14 cellular contexts compared by ENCODE assay signal in genomic region chr1:245583575-245584330, GRCh38.
DNase-seq lines count a peak whose midpoint lies in the region; ATAC-seq and TF ChIP-seq lines count a peak whose summit lies in the region.
"Had no signal": no experiment of that assay in that cellular context is flagged by ENCODE, and none has a peak within 500 bp of the region (broad histone marks: within the 10 kb centered on the region; RNA-seq: fewer than 3 reads in every experiment).

No MANE protein-coding gene starts in this region.

- H3K9me3 ChIP-seq in left ventricle myocardium inferior (replicated peaks), result no peaks in the 10 kb centered on the region
- no peaks in the 10 kb centered on the region for H3K9me3 ChIP-seq in psoas muscle

- peaks cover 6% of the 10 kb centered on the region; the same call in 1 of the 2 replicates for H3K4me1 Mint-ChIP-seq in WTC11
- peaks cover 5% of the 10 kb centered on the region for H3K4me1 Mint-ChIP-seq in endothelial cell (ENCODE audit: unreplicated experiment)
- H3K4me1 Mint-ChIP-seq: CD4-positive, alpha-beta memory T cell had no signal

- no peaks in the 10 kb centered on the region for H3K36me3 Mint-ChIP-seq in WTC11
- H3K36me3 Mint-ChIP-seq in endothelial cell (ENCODE audit: low read depth, unreplicated experiment), result no peaks in the 10 kb centered on the region
- H3K36me3 Mint-ChIP-seq: CD4-positive, alpha-beta memory T cell had no signal

- H3K9me3 Mint-ChIP-seq in WTC11, result no peaks in the 10 kb centered on the region
- no peaks in the 10 kb centered on the region for H3K9me3 Mint-ChIP-seq in endothelial cell (ENCODE audit: unreplicated experiment)

- POLR2A ChIA-PET in WTC11 (lab: Charles Lee), result no interaction called here

- H3K27me3 Mint-ChIP-seq in WTC11 (ENCODE audit: low read depth) (no peaks in the 10 kb centered on the region), endothelial cell (ENCODE audit: unreplicated experiment) (no peaks in the 10 kb centered on the region)
- H3K27me3 Mint-ChIP-seq: CD4-positive, alpha-beta memory T cell had no signal

- no peak overlapping the region for H3K27ac ChIP-seq in left ventricle myocardium inferior (replicated peaks)
- no peak overlapping the region for H3K27ac ChIP-seq in psoas muscle

- 67 to 73% (median 71%) methylated on average over 15 of the region's 15 CpGs for WGBS in psoas muscle, 3 donors

- H3K4me3 Mint-ChIP-seq in WTC11, result no peak overlapping the region
- H3K4me3 Mint-ChIP-seq in endothelial cell (ENCODE audit: unreplicated experiment), result no peak overlapping the region
- H3K4me3 Mint-ChIP-seq: CD4-positive, alpha-beta memory T cell had no signal

- H3K36me3 ChIP-seq in left ventricle myocardium inferior (no peaks in the 10 kb centered on the region), psoas muscle (ENCODE audit: insufficient read depth in 1 of 2, low read depth in 1 of 2) (no peaks in the 10 kb centered on the region)

- CTCF ChIA-PET in WTC11 (lab: Charles Lee), result no interaction called here

- no peak for DNase-seq in Right ventricle myocardium inferior (ENCODE audit: missing footprints)
- DNase-seq in left ventricle myocardium inferior, result no peak
- peak; percentile 59 for DNase-seq in RPMI7951 (ENCODE audit: low read depth)
- DNase-seq in glomerular visceral epithelial cell (ENCODE audit: extremely low spot score), result peak; percentile 66
- peak; percentile 88 for DNase-seq in renal cortical epithelial cell (ENCODE audit: low read depth)
- no peak for DNase-seq in psoas muscle
- DNase-seq in WTC11 (ENCODE audit: low spot score), result no peak
- no peak for DNase-seq in endothelial cell (ENCODE audit: low spot score)
- DNase-seq: activated CD4-positive, CD25-positive, alpha-beta regulatory T cell; CD4-positive, alpha-beta memory T cell; EL; MM.1S; NCI-H2227 treated with DMSO at 0.1 percent for 48 hours; T-helper 2 cell had no signal

- H3K4me3 ChIP-seq in left ventricle myocardium inferior (no peak overlapping the region), psoas muscle (no peak overlapping the region)

- ATAC-seq in Right ventricle myocardium inferior (peak; percentile 50), psoas muscle (no peak), WTC11 (no peak)

- TF ChIP-seq CTCF in left ventricle myocardium inferior (IDR thresholded peaks at IDR 0.05; ENCODE audit: borderline replicate concordance) (no peak), psoas muscle (IDR thresholded peaks at IDR 0.05) (no peak), WTC11 (IDR thresholded peaks at IDR 0.05) (no peak), endothelial cell (IDR thresholded peaks at IDR 0.05; ENCODE audit: unreplicated experiment) (no peak)

- H3K27me3 ChIP-seq in left ventricle myocardium inferior (ENCODE audit: low read depth) (peaks cover 42% of the 10 kb centered on the region), psoas muscle (ENCODE audit: insufficient read depth in 3 of 3, low read length in 2 of 3) (peaks cover 0 to 3% (median 2%) of the 10 kb centered on the region in 3 donors)

- intact Hi-C loops in Right ventricle myocardium inferior (cut with DNase I) (no loop called here), left ventricle myocardium inferior (cut with micrococcal nuclease) (no loop called here), psoas muscle (cut with DNase I) (no loop called here)

- H3K4me1 ChIP-seq in left ventricle myocardium inferior, result no peaks in the 10 kb centered on the region
- no peaks in the 10 kb centered on the region for H3K4me1 ChIP-seq in psoas muscle

- H3K27ac Mint-ChIP-seq in WTC11 (no peak overlapping the region), endothelial cell (ENCODE audit: unreplicated experiment) (no peak overlapping the region)
- H3K27ac Mint-ChIP-seq: CD4-positive, alpha-beta memory T cell had no signal

TF ChIP-seq in WTC11, 78 proteins besides CTCF, POLR2A, EP300 and RAD21:
- TF ChIP-seq E2F4 (CRISPR knock-in tag; IDR thresholded peaks at IDR 0.05; ENCODE audit: borderline replicate concordance, low read depth) (no peak), CREM (CRISPR knock-in tag; IDR thresholded peaks at IDR 0.05) (no peak), OVOL2 (CRISPR knock-in tag; IDR thresholded peaks at IDR 0.05; ENCODE audit: borderline replicate concordance) (no peak), MXD4 (CRISPR knock-in tag; IDR thresholded peaks at IDR 0.05; ENCODE audit: borderline replicate concordance) (no peak), GTF2I (CRISPR knock-in tag; conservative IDR thresholded peaks at IDR 0.05) (no peak), ZNF121 (CRISPR knock-in tag; IDR thresholded peaks at IDR 0.05) (no peak), FOXP1 (CRISPR knock-in tag; IDR thresholded peaks at IDR 0.05; ENCODE audit: borderline replicate concordance) (no peak), ZNF532 (CRISPR knock-in tag; IDR thresholded peaks at IDR 0.05; ENCODE audit: borderline replicate concordance) (no peak), ZNF396 (CRISPR knock-in tag; IDR thresholded peaks at IDR 0.05; ENCODE audit: borderline replicate concordance) (no peak), ESRRA (CRISPR knock-in tag; IDR thresholded peaks at IDR 0.05; ENCODE audit: borderline replicate concordance) (no peak), ARID4B (CRISPR knock-in tag; IDR thresholded peaks at IDR 0.05; ENCODE audit: borderline replicate concordance) (no peak), TCF7 (CRISPR knock-in tag; IDR thresholded peaks at IDR 0.05; ENCODE audit: low read depth) (no peak), GRHL2 (CRISPR knock-in tag; IDR thresholded peaks at IDR 0.05; ENCODE audit: insufficient replicate concordance, severe bottlenecking) (no peak), JUN (CRISPR knock-in tag; IDR thresholded peaks at IDR 0.05) (no peak)
TF ChIP-seq in WTC11: peak in this region for 0.

Comparison
In these comparisons a context has a peak if more than half of its experiments do, and no peak if none do; other contexts are left out.
1. DNase-seq: peak in RPMI7951 (single experiment), glomerular visceral epithelial cell (single experiment) and renal cortical epithelial cell (single experiment); none in Right ventricle myocardium inferior (single experiment), left ventricle myocardium inferior (single experiment), psoas muscle (0 of 2), WTC11 (single experiment) and endothelial cell (single experiment).